Comparison of ENCODE assay signal across 9 cellular contexts in the genomic region with DNA sequence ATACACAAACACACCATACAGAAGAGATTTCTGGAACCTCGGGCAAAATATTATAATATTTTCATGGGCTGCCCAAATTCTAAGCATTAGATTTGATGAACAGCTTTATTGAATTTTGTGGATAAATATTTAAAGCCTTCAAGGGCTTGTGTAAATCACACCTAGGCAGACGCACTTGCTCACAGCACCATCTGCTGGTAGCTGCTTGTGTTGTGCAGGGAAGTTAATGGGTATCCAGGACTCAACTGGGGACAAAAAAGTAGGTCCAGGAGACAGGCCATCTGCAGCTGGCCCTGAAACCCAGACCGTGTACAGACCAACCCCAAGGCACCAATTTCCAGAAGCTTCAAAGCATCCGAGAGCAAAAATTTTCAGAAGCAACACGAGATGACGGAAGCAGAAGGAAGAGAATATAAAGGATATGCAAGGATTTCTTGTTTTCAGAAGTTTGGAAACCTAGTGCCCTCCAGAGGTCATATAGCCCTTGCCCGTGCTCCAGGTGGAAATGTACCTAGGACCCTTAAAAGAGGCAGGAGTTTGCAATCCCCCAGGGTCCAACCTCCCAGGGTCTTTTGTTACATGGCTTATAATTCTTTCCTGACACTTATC.
DNase-seq lines count a peak whose midpoint lies in the region; ATAC-seq and TF ChIP-seq lines count a peak whose summit lies in the region.
"Had no signal": no experiment of that assay in that cellular context is flagged by ENCODE, and none has a peak within 500 bp of the region (broad histone marks: within the 10 kb centered on the region; RNA-seq: fewer than 3 reads in every experiment).

No MANE protein-coding gene starts in this region.

- H3K4me3 ChIP-seq in prostate gland = no peak overlapping the region

- H3K36me3 Mint-ChIP-seq in activated T-cell treated with anti-CD3 and anti-CD28 coated beads, Interleukin-2, amount 50 U/mL, for 24 hours (ENCODE audit: low read depth) = no peaks in the 10 kb centered on the region
- H3K36me3 Mint-ChIP-seq: immature natural killer cell had no signal

- no peak overlapping the region for H3K27ac Mint-ChIP-seq in activated T-cell treated with anti-CD3 and anti-CD28 coated beads, Interleukin-2, amount 50 U/mL, for 24 hours
- H3K27ac Mint-ChIP-seq: immature natural killer cell had no signal

- H3K9me3 Mint-ChIP-seq in activated T-cell treated with anti-CD3 and anti-CD28 coated beads, Interleukin-2, amount 50 U/mL, for 24 hours = no peaks in the 10 kb centered on the region

- 21% methylated on average over 7 of the region's 7 CpGs for WGBS in prostate gland

- no peak overlapping the region for H3K4me3 Mint-ChIP-seq in activated T-cell treated with anti-CD3 and anti-CD28 coated beads, Interleukin-2, amount 50 U/mL, for 24 hours
- H3K4me3 Mint-ChIP-seq: immature natural killer cell had no signal

- H3K27ac ChIP-seq in prostate gland = no peak overlapping the region

- no peaks in the 10 kb centered on the region for H3K9me3 ChIP-seq in prostate gland

- no peaks in the 10 kb centered on the region for H3K27me3 ChIP-seq in prostate gland (replicated peaks; ENCODE audit: insufficient read depth)

- peak; percentile 65 to 79 (median 67) for TF ChIP-seq CTCF in prostate gland (IDR thresholded peaks at IDR 0.05)

- H3K4me1 Mint-ChIP-seq in activated T-cell treated with anti-CD3 and anti-CD28 coated beads, Interleukin-2, amount 50 U/mL, for 24 hours (ENCODE audit: low read depth) = no peaks in the 10 kb centered on the region
- H3K4me1 Mint-ChIP-seq: immature natural killer cell had no signal

- peak; percentile 32 for DNase-seq in activated T-cell treated with anti-CD3 and anti-CD28 coated beads, Interleukin-2, amount 50 U/mL, for 24 hours
- DNase-seq in activated T-cell treated with anti-CD3 and anti-CD28 coated beads for 4 hours (no peak), NCI-H2029 treated with DMSO at 0.1 percent for 48 hours (lab: John Stamatoyannopoulos, UW) (peak; percentile 17), globus pallidus (ENCODE audit: low spot score) (peak; percentile 58), prostate gland (ENCODE audit: low spot score) (peak; percentile 56)
- peak; percentile 1 for DNase-seq in activated CD4-positive, alpha-beta T cell treated with anti-CD3 and anti-CD28 coated beads, Interleukin-2, amount 50 U/mL, for 1 hour
- no peak for DNase-seq in effector CD4-positive, alpha-beta T cell

- intact Hi-C loops in prostate gland (cut with DNase I) = loop anchor here (5.0 to 10.0 kb wide), 2 partner anchors 720 to 848 kb away; no protein-coding TSS in a partner anchor

- H3K27me3 Mint-ChIP-seq in activated T-cell treated with anti-CD3 and anti-CD28 coated beads, Interleukin-2, amount 50 U/mL, for 24 hours = peaks cover 3% of the 10 kb centered on the region

- no peaks in the 10 kb centered on the region for H3K4me1 ChIP-seq in prostate gland (replicated peaks)

- no peaks in the 10 kb centered on the region for H3K36me3 ChIP-seq in prostate gland

- no peak for TF ChIP-seq POLR2A in prostate gland (IDR thresholded peaks at IDR 0.05)

- ATAC-seq in HG02763 (IDR thresholded peaks at IDR 0.05; ENCODE audit: unreplicated experiment) = peak; percentile 58

Comparison
In these comparisons a context has a peak if more than half of its experiments do, and no peak if none do; other contexts are left out.
1. DNase-seq: peak in activated T-cell treated with anti-CD3 and anti-CD28 coated beads, Interleukin-2, amount 50 U/mL, for 24 hours (single experiment), NCI-H2029 treated with DMSO at 0.1 percent for 48 hours (single experiment), activated CD4-positive, alpha-beta T cell treated with anti-CD3 and anti-CD28 coated beads, Interleukin-2, amount 50 U/mL, for 1 hour (single experiment), globus pallidus (single experiment) and prostate gland (single experiment); none in activated T-cell treated with anti-CD3 and anti-CD28 coated beads for 4 hours (single experiment) and effector CD4-positive, alpha-beta T cell (single experiment).